ENCODE assay signal across 8 cellular contexts in the genomic region with DNA sequence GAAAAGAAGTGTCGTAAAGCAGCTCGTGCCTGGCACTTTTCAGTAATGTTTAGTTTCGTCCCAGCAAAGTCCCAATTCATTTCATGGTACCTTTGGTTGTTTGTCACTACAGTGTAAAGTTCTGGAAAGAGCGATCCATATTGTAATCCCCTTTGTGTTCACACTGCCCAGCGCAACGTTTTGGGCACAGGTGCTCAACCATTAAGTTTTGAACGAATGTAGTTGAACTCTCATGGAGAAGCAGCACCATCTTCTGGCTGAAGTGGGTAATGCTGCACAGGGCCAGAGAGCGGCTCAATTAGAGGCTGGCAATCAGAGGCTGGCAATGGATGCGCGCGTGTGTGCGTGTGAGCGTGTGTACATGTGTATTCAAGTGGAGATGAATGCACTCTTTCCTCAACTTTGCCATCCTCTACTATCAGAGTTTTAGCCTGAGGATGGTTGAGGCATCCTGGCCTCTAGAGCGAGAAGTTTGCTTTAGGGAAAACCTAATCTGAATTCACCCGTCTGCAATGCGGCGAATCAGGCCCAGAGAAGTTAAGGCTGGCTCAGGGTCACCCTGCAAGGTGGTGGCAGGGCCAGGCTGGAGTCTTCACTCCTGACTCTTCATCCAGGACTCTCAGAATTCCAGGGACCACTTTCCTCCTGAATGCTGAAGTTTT. TPM values are rescaled to one million over a fixed set of nuclear protein-coding genes. Genes with fewer than 3 reads are reported as not detected.
DNase-seq lines count a peak whose midpoint lies in the region; ATAC-seq and TF ChIP-seq lines count a peak whose summit lies in the region.

No MANE protein-coding gene starts in this region.

- peak; percentile 66 for DNase-seq in GM10266 (ENCODE audit: extremely low spot score)
- DNase-seq in NCI-H1436 (lab: John Stamatoyannopoulos, UW) = peak; percentile 88
- peak; percentile 17 to 39 for DNase-seq in SW 1271 (lab: John Stamatoyannopoulos, UW)
- DNase-seq in activated naive CD8-positive, alpha-beta T cell treated with anti-CD3 and anti-CD28 coated beads, Interleukin-2, amount 50 U/mL, for 16 hours (ENCODE audit: low read depth, low spot score) = peak; percentile 67
- DNase-seq in heart left ventricle = peak; percentile 61 to 79 (median 72)
- DNase-seq in retina = peak; percentile 85

- no peaks in the 10 kb centered on the region for H3K9me3 ChIP-seq in heart left ventricle

- intact Hi-C loops in heart left ventricle (cut with DNase I) = loop anchor here (2.0 to 10.0 kb wide), 16 partner anchors 104 to 988 kb away; a partner anchor contains a TSS

- H3K36me3 ChIP-seq in heart left ventricle = no peaks in the 10 kb centered on the region

- peaks cover 0 to 19% (median 0%) of the 10 kb centered on the region in 9 donors for H3K27me3 ChIP-seq in heart left ventricle

- TF ChIP-seq CTCF in GM10266 (IDR thresholded peaks at IDR 0.05; ENCODE audit: control insufficient read depth, insufficient read depth, low read depth, missing control alignments) = peak; percentile 98
- TF ChIP-seq CTCF in heart left ventricle (IDR thresholded peaks at IDR 0.05) = peak; percentile 89 to 95 (median 94)

- WGBS in heart left ventricle, 4 donors = 30 to 34% (median 31%) methylated on average over 17 of the region's 17 CpGs

- no peak for TF ChIP-seq POLR2A in heart left ventricle (IDR thresholded peaks at IDR 0.05)

- peaks cover 0 to 5% (median 0%) of the 10 kb centered on the region in 12 donors for H3K4me1 ChIP-seq in heart left ventricle

- no peak overlapping the region for H3K27ac ChIP-seq in heart left ventricle

- peak; percentile 66 to 90 (median 81) for ATAC-seq in heart left ventricle
- no peak for ATAC-seq in GM21529 (IDR thresholded peaks at IDR 0.05; ENCODE audit: unreplicated experiment)
- no peak for ATAC-seq in GM19397 (IDR thresholded peaks at IDR 0.05; ENCODE audit: unreplicated experiment)

- no peak overlapping the region for H3K4me3 ChIP-seq in heart left ventricle

RNA-seq across cellular contexts. Expression of a gene that starts 29.9 kb away (rescaled TPM):
- total RNA-seq in heart left ventricle = 100 to 1,000 TPM in 1 of 9 donors, 10 to 100 TPM in 8; 41.4 to 102 (median 74.0) TPM
- polyA plus RNA-seq in heart left ventricle = 10 to 100 TPM; 70.8 to 89.4 TPM

RNA-seq across cellular contexts. Expression of a gene that starts 35.1 kb away (rescaled TPM):
- total RNA-seq in heart left ventricle = not detected
- not detected for polyA plus RNA-seq in heart left ventricle

RNA-seq across cellular contexts. Expression of a gene that starts 53.7 kb away (rescaled TPM):
- not detected for total RNA-seq in heart left ventricle
- not detected for polyA plus RNA-seq in heart left ventricle

Comparison
In these comparisons a context has a peak if more than half of its experiments do, and no peak if none do; other contexts are left out.
1. DNase-seq: peak in every context shown above with its lines; median percentile 88 in NCI-H1436; 85 in retina; 72 in heart left ventricle; 67 in activated naive CD8-positive, alpha-beta T cell treated with anti-CD3 and anti-CD28 coated beads, Interleukin-2, amount 50 U/mL, for 16 hours; 66 in GM10266; 28 in SW 1271.
2. ATAC-seq: peak in heart left ventricle (4 of 4); none in GM21529 (single experiment) and GM19397 (single experiment).